In genomic region chr5:139342423-139342723, GRCh38 we compare ENCODE assay signal across 9 cellular contexts. TPM values are rescaled to one million over a fixed set of nuclear protein-coding genes. Genes with fewer than 3 reads are reported as not detected.
DNase-seq lines count a peak whose midpoint lies in the region; ATAC-seq and TF ChIP-seq lines count a peak whose summit lies in the region.
"Had no signal": no experiment of that assay in that cellular context is flagged by ENCODE, and none has a peak within 500 bp of the region (broad histone marks: within the 10 kb centered on the region; RNA-seq: fewer than 3 reads in every experiment).

No MANE protein-coding gene starts in this region.

- peaks cover 37% of the 10 kb centered on the region for H3K4me1 ChIP-seq in CD8-positive, alpha-beta T cell (ENCODE audit: insufficient read depth, low read length)
- peaks cover 4% of the 10 kb centered on the region for H3K4me1 ChIP-seq in fibroblast of lung (ENCODE audit: control insufficient read depth, extremely low read depth, insufficient read depth, low read length)

- H3K79me2 ChIP-seq in fibroblast of lung (ENCODE audit: control insufficient read depth, insufficient read depth, low read length) = peaks cover 48% of the 10 kb centered on the region

- peaks cover 38% of the 10 kb centered on the region for H3K36me3 Mint-ChIP-seq in CD8-positive, alpha-beta T cell
- peaks cover 13% of the 10 kb centered on the region for H3K36me3 Mint-ChIP-seq in T-helper 1 cell treated with Interleukin-12 subunit alpha and Interleukin-12 subunit beta and Interleukin-4 antibody, amounts not matched to agents 30 μg/mL and 1 μg/mL, for 36 hours (ENCODE audit: low read depth)

- H3K4me2 ChIP-seq in fibroblast of lung (ENCODE audit: extremely low read depth, insufficient read depth, low read length) = peak overlapping the region; percentile 94

- intact Hi-C loops in CD8-positive, alpha-beta T cell (cut with DNase I, micrococcal nuclease) = loop anchor here (1.0 to 5.0 kb wide), 6 partner anchors 50 to 799 kb away; partner anchors contain the start of genes ETF1 (in 1 of the 2), HSPA9 (in 1 of the 2) and UBE2D2 (in 1 of the 2)

- no peaks in the 10 kb centered on the region for H3K9me3 Mint-ChIP-seq in CD8-positive, alpha-beta T cell
- H3K9me3 Mint-ChIP-seq in T-helper 1 cell treated with Interleukin-12 subunit alpha and Interleukin-12 subunit beta and Interleukin-4 antibody, amounts not matched to agents 30 μg/mL and 1 μg/mL, for 36 hours = no peaks in the 10 kb centered on the region

- peak overlapping the region; percentile 99 for H3K4me3 Mint-ChIP-seq in CD8-positive, alpha-beta T cell
- H3K4me3 Mint-ChIP-seq in T-helper 1 cell treated with Interleukin-12 subunit alpha and Interleukin-12 subunit beta and Interleukin-4 antibody, amounts not matched to agents 30 μg/mL and 1 μg/mL, for 36 hours = peak overlapping the region; percentile 97

- peaks cover 51% of the 10 kb centered on the region for H3K4me1 Mint-ChIP-seq in CD8-positive, alpha-beta T cell (ENCODE audit: low read depth)
- H3K4me1 Mint-ChIP-seq in T-helper 1 cell treated with Interleukin-12 subunit alpha and Interleukin-12 subunit beta and Interleukin-4 antibody, amounts not matched to agents 30 μg/mL and 1 μg/mL, for 36 hours (ENCODE audit: low read depth) = peaks cover 33% of the 10 kb centered on the region

- no peak overlapping the region for H2AFZ ChIP-seq in fibroblast of lung (ENCODE audit: low read length)

- CTCF ChIA-PET in CD8-positive, alpha-beta T cell (lab: Charles Lee) = interaction anchor here (0.7 to 1.3 kb wide), 6 partner anchors 14 to 66 kb away, joined by 3 to 11 read pairs (median 3); partner anchors contain the start of gene MATR3

- POLR2A ChIA-PET in CD8-positive, alpha-beta T cell (lab: Charles Lee) = interaction anchor here (0.8 to 3.2 kb wide), 26 partner anchors 8 to 799 kb away, joined by 3 to 75 read pairs (median 5); partner anchors contain the start of genes ETF1, HSPA9, MATR3 and MZB1

- peak in 3 of 7 experiments; percentile 75 to 91 (median 80) for DNase-seq in CD8-positive, alpha-beta T cell
- DNase-seq in fibroblast of lung (ENCODE audit: low read depth in 2 of 2) (no peak), epidermal melanocyte (ENCODE audit: insufficient read length, low spot score) (no peak), COLO668 (lab: John Stamatoyannopoulos, UW; ENCODE audit: unreplicated experiment) (no peak)
- no peak for DNase-seq in stimulated activated CD4-positive, alpha-beta T cell treated with anti-CD3 and anti-CD28 coated beads, Interleukin-4, amount 100 ng/mL, for 1 hour

- peak; percentile 68 for ATAC-seq in CD8-positive, alpha-beta T cell
- ATAC-seq in GM21825 (IDR thresholded peaks at IDR 0.05; ENCODE audit: unreplicated experiment) = peak; percentile 49

- H4K20me1 ChIP-seq in fibroblast of lung (ENCODE audit: control insufficient read depth, extremely low read depth, insufficient read depth, low read length) = no peaks in the 10 kb centered on the region

- H3K27ac Mint-ChIP-seq in CD8-positive, alpha-beta T cell = peak overlapping the region; percentile 100
- H3K27ac Mint-ChIP-seq in T-helper 1 cell treated with Interleukin-12 subunit alpha and Interleukin-12 subunit beta and Interleukin-4 antibody, amounts not matched to agents 30 μg/mL and 1 μg/mL, for 36 hours = peak overlapping the region; percentile 99

- no peaks in the 10 kb centered on the region for H3K9me3 ChIP-seq in CD8-positive, alpha-beta T cell (ENCODE audit: low read length)
- H3K9me3 ChIP-seq in fibroblast of lung (ENCODE audit: control insufficient read depth, insufficient read depth, low read depth, low read length) = no peaks in the 10 kb centered on the region

- no peak for TF ChIP-seq CTCF in CD8-positive, alpha-beta T cell (IDR thresholded peaks at IDR 0.05)
- no peak for TF ChIP-seq CTCF in fibroblast of lung (conservative IDR thresholded peaks at IDR 0.05 in 1 of 2, IDR thresholded peaks at IDR 0.05 in 1 of 2; ENCODE audit: low read depth in 1 of 2, low read length in 2 of 2)

- no peaks in the 10 kb centered on the region for H3K27me3 ChIP-seq in CD8-positive, alpha-beta T cell (ENCODE audit: insufficient read depth, low read length)
- H3K27me3 ChIP-seq in fibroblast of lung (ENCODE audit: control insufficient read depth, insufficient read depth, low read length) = no peaks in the 10 kb centered on the region

- peak overlapping the region; percentile 92 for H3K4me3 ChIP-seq in CD8-positive, alpha-beta T cell (ENCODE audit: low read depth, low read length)
- H3K4me3 ChIP-seq in fibroblast of lung (replicated peaks in 1 of 4; ENCODE audit: control extremely low read depth in 1 of 4, insufficient read depth in 1 of 4, low read depth in 3 of 4, low read length in 4 of 4) (peak overlapping the region; percentile 84 to 98 (median 92)), skin epidermis (peak overlapping the region; percentile 66 to 99 (median 82))

- peak overlapping the region; percentile 100 for H3K27ac ChIP-seq in CD8-positive, alpha-beta T cell (ENCODE audit: low read depth, low read length)
- H3K27ac ChIP-seq in fibroblast of lung (ENCODE audit: insufficient read depth, low read length) (peak overlapping the region; percentile 98), skin epidermis (peak overlapping the region in 20 of 21 experiments; percentile 89 to 99 (median 95))

- H3K36me3 ChIP-seq in CD8-positive, alpha-beta T cell (ENCODE audit: insufficient read depth, low read length) = no peaks in the 10 kb centered on the region
- H3K36me3 ChIP-seq in fibroblast of lung (ENCODE audit: control insufficient read depth, insufficient read depth, low read length) = no peaks in the 10 kb centered on the region

- H3K27me3 Mint-ChIP-seq in CD8-positive, alpha-beta T cell (ENCODE audit: low read depth) = no peaks in the 10 kb centered on the region
- H3K27me3 Mint-ChIP-seq in T-helper 1 cell treated with Interleukin-12 subunit alpha and Interleukin-12 subunit beta and Interleukin-4 antibody, amounts not matched to agents 30 μg/mL and 1 μg/mL, for 36 hours (ENCODE audit: low read depth) = no peaks in the 10 kb centered on the region

- H3K9ac ChIP-seq in fibroblast of lung (ENCODE audit: insufficient read depth, low read length) = peak overlapping the region; percentile 95

RNA-seq across cellular contexts. Expression of gene PAIP2, which starts 0.7 kb away (rescaled TPM):
- 100 to 1,000 TPM; 173 to 179 TPM for total RNA-seq in CD8-positive, alpha-beta T cell
- 59.0 and 68.1 TPM in 2 replicates for total RNA-seq in fibroblast of lung
- 79.6 and 105 TPM in 2 replicates for polyA plus RNA-seq in fibroblast of lung
- 52.0 and 69.1 TPM in 2 replicates for polyA plus RNA-seq in fibroblast of lung (2012)
- polyA minus RNA-seq in fibroblast of lung (ENCODE audit: low replicate concordance) = 2.3 and 2.4 TPM in 2 replicates

RNA-seq across cellular contexts. Expression of gene SLC23A1, which starts 40.7 kb away (rescaled TPM):
- not detected for total RNA-seq in CD8-positive, alpha-beta T cell
- not detected in 2 replicates for total RNA-seq in fibroblast of lung
- polyA plus RNA-seq in fibroblast of lung = not detected in 2 replicates
- 0.05 TPM in 1 of 2 replicates, not detected in the other for polyA plus RNA-seq in fibroblast of lung (2012)
- not detected in 2 replicates for polyA minus RNA-seq in fibroblast of lung (ENCODE audit: low replicate concordance)
- total RNA-seq: NCI-H460 had no signal

RNA-seq across cellular contexts. Expression of gene MZB1, which starts 47.3 kb away (rescaled TPM):
- total RNA-seq in CD8-positive, alpha-beta T cell = 1 to 10 TPM; 1.5 to 2.1 TPM
- 0.17 TPM in 1 of 2 replicates, not detected in the other for total RNA-seq in fibroblast of lung
- polyA plus RNA-seq in fibroblast of lung = not detected in 2 replicates
- polyA plus RNA-seq in fibroblast of lung (2012) = not detected in 2 replicates
- not detected in 2 replicates for polyA minus RNA-seq in fibroblast of lung (ENCODE audit: low replicate concordance)

RNA-seq across cellular contexts. Expression of gene MATR3, which starts 48.8 kb away (rescaled TPM):
- total RNA-seq in CD8-positive, alpha-beta T cell = 100 to 1,000 TPM; 420 to 430 TPM
- total RNA-seq in fibroblast of lung = 183 and 275 TPM in 2 replicates
- polyA plus RNA-seq in fibroblast of lung = 167 and 175 TPM in 2 replicates
- 175 and 191 TPM in 2 replicates for polyA plus RNA-seq in fibroblast of lung (2012)
- polyA minus RNA-seq in fibroblast of lung (ENCODE audit: low replicate concordance) = 142 and 162 TPM in 2 replicates

RNA-seq across cellular contexts. Expression of gene PROB1, which starts 52.5 kb away (rescaled TPM):
- under 1 TPM; 0.39 to 0.41 TPM for total RNA-seq in CD8-positive, alpha-beta T cell
- total RNA-seq in fibroblast of lung = 0.77 and 1.5 TPM in 2 replicates
- polyA plus RNA-seq in fibroblast of lung = 0.34 and 0.43 TPM in 2 replicates
- polyA plus RNA-seq in fibroblast of lung (2012) = 1.2 and 1.7 TPM in 2 replicates
- 0.16 and 1.4 TPM in 2 replicates for polyA minus RNA-seq in fibroblast of lung (ENCODE audit: low replicate concordance)
